In genomic region chr1:154353966-154354365, GRCh38 we compare ENCODE assay signal across 15 cellular contexts. TPM values are rescaled to one million over a fixed set of nuclear protein-coding genes. Genes with fewer than 3 reads are reported as not detected.
DNase-seq lines count a peak whose midpoint lies in the region; ATAC-seq, FAIRE-seq and TF ChIP-seq lines count a peak whose summit lies in the region.
"Had no signal": no experiment of that assay in that cellular context is flagged by ENCODE, and none has a peak within 500 bp of the region (broad histone marks: within the 10 kb centered on the region; RNA-seq: fewer than 3 reads in every experiment).

No MANE protein-coding gene starts in this region.

- H3K27me3 ChIP-seq in CD4-positive, CD25-positive, alpha-beta regulatory T cell (ENCODE audit: control insufficient read depth, insufficient read depth, low read length), result no peaks in the 10 kb centered on the region
- H3K27me3 ChIP-seq in HCT116 (ENCODE audit: insufficient read depth, low read length), result no peaks in the 10 kb centered on the region
- H3K27me3 ChIP-seq: sigmoid colon had no signal

- H3K36me3 ChIP-seq in CD4-positive, CD25-positive, alpha-beta regulatory T cell (ENCODE audit: control insufficient read depth, insufficient read depth, low read length), result peaks cover 14% of the 10 kb centered on the region
- H3K36me3 ChIP-seq in HCT116 (ENCODE audit: control insufficient read depth in 1 of 2, insufficient read depth in 2 of 2, low read length in 2 of 2), result 0 out of 4 replicates have a peak, but pooled peaks cover 0 to 2% of the 10 kb centered on the region in 2 experiments

- no peak overlapping the region for H3K9ac ChIP-seq in HCT116 (ENCODE audit: low read length)

- H3K27ac Mint-ChIP-seq in CD4-positive, CD25-positive, alpha-beta regulatory T cell, result peak overlapping the region; percentile 87 to 96 (median 95)
- H3K27ac Mint-ChIP-seq in brain (peak overlapping the region in 1 of 5 experiments; percentile 13), nephron (peak overlapping the region in 1 of 3 experiments; percentile 63)

- peaks cover 4% of the 10 kb centered on the region for H3K36me3 Mint-ChIP-seq in CD4-positive, CD25-positive, alpha-beta regulatory T cell
- H3K36me3 Mint-ChIP-seq in brain (peaks cover 7% of the 10 kb centered on the region), nephron (ENCODE audit: low read depth) (peaks cover 6% of the 10 kb centered on the region)

- H3K4me3 ChIP-seq in CD4-positive, CD25-positive, alpha-beta regulatory T cell (ENCODE audit: low read depth, low read length), result no peak overlapping the region
- H3K4me3 ChIP-seq in HCT116 (replicated peaks in 1 of 2; ENCODE audit: low read depth in 1 of 2, low read length in 2 of 2), result no peak overlapping the region
- H3K4me3 ChIP-seq: mucosa of descending colon had no signal

- peak overlapping the region; percentile 72 to 96 (median 90) for H3K4me3 Mint-ChIP-seq in CD4-positive, CD25-positive, alpha-beta regulatory T cell
- H3K4me3 Mint-ChIP-seq in brain, result peak overlapping the region in 4 of 5 experiments; percentile 85 to 87 (median 86)
- peak overlapping the region; percentile 82 to 84 (median 83) for H3K4me3 Mint-ChIP-seq in nephron

- H3K4me2 ChIP-seq in HCT116 (ENCODE audit: low read length), result peak overlapping the region; percentile 88

- H4K20me1 ChIP-seq in HCT116 (ENCODE audit: insufficient read depth), result no peaks in the 10 kb centered on the region

- no peaks in the 10 kb centered on the region for H3K9me3 ChIP-seq in CD4-positive, CD25-positive, alpha-beta regulatory T cell (ENCODE audit: control insufficient read depth in 2 of 2, low read length in 2 of 2)
- H3K9me3 ChIP-seq in HCT116 (ENCODE audit: control insufficient read depth in 1 of 2, insufficient read depth in 1 of 2, low read depth in 1 of 2, low read length in 2 of 2), result no peaks in the 10 kb centered on the region
- H3K9me3 ChIP-seq: mucosa of descending colon, sigmoid colon had no signal

- DNase-seq in CD4-positive, CD25-positive, alpha-beta regulatory T cell, result no peak
- DNase-seq in HCT116 (ENCODE audit: low read depth, low spot score), result no peak
- DNase-seq in NCI-H2107 treated with DMSO at 0.1 percent for 48 hours (lab: John Stamatoyannopoulos, UW; ENCODE audit: unreplicated experiment), result no peak
- DNase-seq in SKM-1 treated with dmso at 0.1 percent for 144 hours (lab: John Stamatoyannopoulos, UW; ENCODE audit: unreplicated experiment), result no peak
- DNase-seq in GM12891 (ENCODE audit: insufficient read length, low spot score), result no peak
- DNase-seq in NOMO-1 treated with dmso at 0.1 percent for 144 hours (lab: John Stamatoyannopoulos, UW; ENCODE audit: unreplicated experiment), result no peak
- DNase-seq: sigmoid colon had no signal

- no peaks in the 10 kb centered on the region for H3K79me2 ChIP-seq in HCT116 (ENCODE audit: insufficient read depth, low read length)

- peaks cover 45% of the 10 kb centered on the region for H3K4me1 ChIP-seq in CD4-positive, CD25-positive, alpha-beta regulatory T cell (ENCODE audit: control insufficient read depth, insufficient read depth, low read length, poor library complexity, severe bottlenecking)
- peaks cover 21 to 25% of the 10 kb centered on the region in 2 experiments for H3K4me1 ChIP-seq in HCT116 (ENCODE audit: control insufficient read depth in 1 of 2, insufficient read depth in 2 of 2, low read length in 2 of 2)

- no peak for TF ChIP-seq POLR2A in HCT116 (IDR thresholded peaks at IDR 0.05; ENCODE audit: borderline replicate concordance, extremely low read depth, insufficient read depth, insufficient read length)
- no peak for TF ChIP-seq POLR2A in GM12891 (IDR thresholded peaks at IDR 0.05; ENCODE audit: low read depth, low read length)

- peak overlapping the region; percentile 72 for H3K27ac ChIP-seq in CD4-positive, CD25-positive, alpha-beta regulatory T cell (ENCODE audit: insufficient read depth, low read length, poor library complexity, severe bottlenecking)
- no peak overlapping the region; the same call in 1 of the 2 replicates for H3K27ac ChIP-seq in HCT116 (ENCODE audit: low read depth, low read length)

- TF ChIP-seq CTCF in HCT116 (IDR thresholded peaks at IDR 0.05 in 2 of 3, conservative IDR thresholded peaks at IDR 0.05 in 1 of 3; ENCODE audit: borderline replicate concordance in 1 of 3, insufficient read depth in 1 of 3, low read depth in 2 of 3, low read length in 2 of 3) (no peak; a peak in 1 of 6 replicates), brain (conservative IDR thresholded peaks at IDR 0.05) (no peak), nephron (IDR thresholded peaks at IDR 0.05; ENCODE audit: unreplicated experiment in 3 of 3) (no peak)

- RAD21 ChIA-PET in HCT116 (lab: Charles Lee; ENCODE audit: low non-redundant PET in 1 of 2, low total read pairs in 2 of 2, uncharacterized antibody in 2 of 2, unreplicated experiment in 2 of 2), result no interaction called here

- H3K27me3 Mint-ChIP-seq in CD4-positive, CD25-positive, alpha-beta regulatory T cell, result no peaks in the 10 kb centered on the region
- H3K27me3 Mint-ChIP-seq in brain (peaks cover 5% of the 10 kb centered on the region), nephron (ENCODE audit: low read depth) (peaks cover 30% of the 10 kb centered on the region)

- BruUV-seq in HCT116 (replicated peaks; lab: Mats Ljungman, UMichigan), result no TSS peak

- no peaks in the 10 kb centered on the region for H3K9me3 Mint-ChIP-seq in CD4-positive, CD25-positive, alpha-beta regulatory T cell
- H3K9me3 Mint-ChIP-seq in brain, result no peaks in the 10 kb centered on the region
- H3K9me3 Mint-ChIP-seq in nephron, result no peaks in the 10 kb centered on the region
- H3K9me3 Mint-ChIP-seq: activated CD4-positive, alpha-beta T cell treated with anti-CD3 and anti-CD28 coated beads, Interleukin-2, amount 10 ng/mL, durations not matched to agents 7 days and 5 days had no signal

- peak overlapping the region; percentile 83 for H2AFZ ChIP-seq in HCT116 (ENCODE audit: low read depth, low read length, poor library complexity, severe bottlenecking)

- POLR2A ChIA-PET in HCT116 (lab: Charles Lee), result no interaction called here

- CTCF ChIA-PET in HCT116 (lab: Charles Lee), result interaction anchor here (1.5 kb wide), 1 partner anchor 8 kb away, joined by 3 read pairs; no protein-coding TSS in a partner anchor

- no peak for ATAC-seq in CD4-positive, CD25-positive, alpha-beta regulatory T cell (ENCODE audit: low read depth in 2 of 2)
- no peak for ATAC-seq in HCT116

- H3K9me2 ChIP-seq in HCT116 (ENCODE audit: insufficient read depth), result no peaks in the 10 kb centered on the region

- H3K4me1 Mint-ChIP-seq in CD4-positive, CD25-positive, alpha-beta regulatory T cell, result peaks cover 6 to 53% (median 29%) of the 10 kb centered on the region in 4 donors
- H3K4me1 Mint-ChIP-seq in brain, result peaks cover 30% of the 10 kb centered on the region
- peaks cover 29% of the 10 kb centered on the region for H3K4me1 Mint-ChIP-seq in nephron

- no peak for FAIRE-seq in GM12891 (lab: Jason Lieb, UNC)
- FAIRE-seq: colon had no signal

- TF ChIP-seq RAD21 in HCT116 (IDR thresholded peaks at IDR 0.05; ENCODE audit: low read depth), result no peak

- intact Hi-C loops in HCT116 (cut with micrococcal nuclease), result loop anchor here (5.0 to 10.0 kb wide), 2 partner anchors 78 to 191 kb away; no protein-coding TSS in a partner anchor

TF ChIP-seq in HCT116, 20 proteins besides CTCF, POLR2A, EP300 and RAD21 (continues in another document):
- TF ChIP-seq YY1 (IDR thresholded peaks at IDR 0.05; ENCODE audit: extremely low read depth, insufficient replicate concordance, low read depth, low read length) (no peak), EZH2 (IDR thresholded peaks at IDR 0.05) (no peak)

TF ChIP-seq in GM12891, 5 proteins besides CTCF, POLR2A, EP300 and RAD21:
- no peak for TF ChIP-seq PAX5 (IDR thresholded peaks at IDR 0.05; ENCODE audit: insufficient read depth, low read length, severe bottlenecking)
- TF ChIP-seq SPI1 (IDR thresholded peaks at IDR 0.05; ENCODE audit: low read depth, low read length), result no peak
- TF ChIP-seq POLR2AphosphoS5 (IDR thresholded peaks at IDR 0.05; ENCODE audit: low read depth, low read length), result no peak
- TF ChIP-seq TAF1 (IDR thresholded peaks at IDR 0.05; ENCODE audit: low read depth, low read length), result no peak
- TF ChIP-seq POU2F2 (IDR thresholded peaks at IDR 0.05; ENCODE audit: low read depth, low read length), result no peak

RNA-seq across cellular contexts. Expression of gene ATP8B2, which starts 28.6 kb away (rescaled TPM):
- 267 TPM for total RNA-seq in CD4-positive, CD25-positive, alpha-beta regulatory T cell
- 100 to 1,000 TPM in 2 of 4 donors, 10 to 100 TPM in 2; 76.0 to 127 (median 104) TPM for polyA plus RNA-seq in CD4-positive, CD25-positive, alpha-beta regulatory T cell
- 22.1 TPM for total RNA-seq in HCT116 (2021; ENCODE audit: unreplicated experiment)
- 12.6 and 12.7 TPM in 2 replicates for polyA plus RNA-seq in HCT116 (2012)
- polyA plus RNA-seq in brain (ENCODE audit: insufficient read depth, low read depth, low replicate concordance), result 12.5 TPM
- polyA plus RNA-seq in GM12891 (2012; ENCODE audit: low read depth, missing spikeins), result 4.4 TPM

RNA-seq across cellular contexts. Expression of gene AQP10, which starts 33.1 kb away (rescaled TPM):
- 0.81 TPM for total RNA-seq in CD4-positive, CD25-positive, alpha-beta regulatory T cell
- not detected for polyA plus RNA-seq in CD4-positive, CD25-positive, alpha-beta regulatory T cell
- not detected for total RNA-seq in HCT116 (2021; ENCODE audit: unreplicated experiment)
- 0.07 TPM in 1 of 2 replicates, not detected in the other for polyA plus RNA-seq in HCT116 (2012)
- not detected for polyA plus RNA-seq in brain (ENCODE audit: insufficient read depth, low read depth, low replicate concordance)
- not detected for polyA plus RNA-seq in GM12891 (2012; ENCODE audit: low read depth, missing spikeins)
- total RNA-seq: activated CD4-positive, alpha-beta T cell treated with anti-CD3 and anti-CD28 coated beads, Interleukin-2, amount 10 ng/mL, durations not matched to agents 7 days and 5 days; M059J; mucosa of descending colon; PC-3; sigmoid colon; temporal lobe had no signal
- polyA plus RNA-seq: sigmoid colon had no signal

RNA-seq across cellular contexts. Expression of gene IL6R, which starts 51.2 kb away (rescaled TPM):
- total RNA-seq in CD4-positive, CD25-positive, alpha-beta regulatory T cell, result 135 TPM
- polyA plus RNA-seq in CD4-positive, CD25-positive, alpha-beta regulatory T cell, result 10 to 100 TPM; 54.5 to 84.4 (median 62.2) TPM
- 6.8 TPM for total RNA-seq in HCT116 (2021; ENCODE audit: unreplicated experiment)
- 2.6 and 2.9 TPM in 2 replicates for polyA plus RNA-seq in HCT116 (2012)
- 1.4 TPM for polyA plus RNA-seq in brain (ENCODE audit: insufficient read depth, low read depth, low replicate concordance)
- polyA plus RNA-seq in GM12891 (2012; ENCODE audit: low read depth, missing spikeins), result 4.9 TPM

Comparison
In these comparisons a context has a peak if more than half of its experiments do, and no peak if none do; other contexts are left out.
1. RNA of gene ATP8B2, which starts 28.6 kb away (total RNA-seq): 267 TPM in CD4-positive, CD25-positive, alpha-beta regulatory T cell (single experiment); 22.1 TPM in HCT116 (single experiment); every median in the first group is over 10 times any median in the second.
2. RNA of gene IL6R, which starts 51.2 kb away (total RNA-seq): 135 TPM in CD4-positive, CD25-positive, alpha-beta regulatory T cell (single experiment); 6.8 TPM in HCT116 (single experiment); every median in the first group is over 10 times any median in the second.
3. Peak in every context shown above with its lines, with median percentiles within 50 percentile points of each other: H3K4me3 Mint-ChIP-seq.